Comparison of ENCODE assay signal across 8 cellular contexts in genomic region chr11:93543292-93543977, GRCh38. TPM values are rescaled to one million over a fixed set of nuclear protein-coding genes. Genes with fewer than 3 reads are reported as not detected.
A peak's percentile ranks its signal among the peaks of the same experiment; 100 is the strongest.
DNase-seq lines count a peak whose midpoint lies in the region; ATAC-seq and TF ChIP-seq lines count a peak whose summit lies in the region.

A gene with protein sequence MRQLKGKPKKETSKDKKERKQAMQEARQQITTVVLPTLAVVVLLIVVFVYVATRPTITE (minus strand): TSS chr11:93543391. CDS start chr11:93479189, 64,202 bp downstream.

- CTCF ChIA-PET in Panc1 (lab: Charles Lee) = no interaction called here

- peaks cover 2% of the 10 kb centered on the region; the same call in 1 of the 2 replicates for H3K36me3 ChIP-seq in Panc1 (ENCODE audit: control insufficient read depth, insufficient read depth, low read length)
- H3K36me3 ChIP-seq in esophagus squamous epithelium = no peaks in the 10 kb centered on the region

- H3K4me1 Mint-ChIP-seq in activated T-cell treated with anti-CD3 and anti-CD28 coated beads, Interleukin-2, amount 50 U/mL, for 4 hours (ENCODE audit: low read depth) = peaks cover 25% of the 10 kb centered on the region
- peaks cover 17% of the 10 kb centered on the region for H3K4me1 Mint-ChIP-seq in stimulated activated effector memory CD8-positive, alpha-beta T cell treated with anti-CD3 and anti-CD28 coated beads, Interleukin-12 subunit alpha, Interleukin-12 subunit beta, amount 100 ng/mL, for 72 hours

- H3K4me3 ChIP-seq in Panc1 (ENCODE audit: low read depth in 2 of 2, low read length in 2 of 2) (peak within 1 kb of the TSS; percentile 65 to 91), esophagus squamous epithelium (peak within 1 kb of the TSS; percentile 51 to 88 (median 72))

- peaks cover 18% of the 10 kb centered on the region for H3K27me3 Mint-ChIP-seq in activated T-cell treated with anti-CD3 and anti-CD28 coated beads, Interleukin-2, amount 50 U/mL, for 4 hours (ENCODE audit: low read depth)

- peak; percentile 61 for DNase-seq in DMS79 (lab: John Stamatoyannopoulos, UW)
- DNase-seq in KBM-7 = peak; percentile 85
- DNase-seq in Panc1 (ENCODE audit: low read depth, low spot score) = peak; percentile 35
- DNase-seq in activated T-cell treated with anti-CD3 and anti-CD28 coated beads, Interleukin-2, amount 50 U/mL, for 4 hours = peak; percentile 65
- DNase-seq in esophagus squamous epithelium (lab: John Stamatoyannopoulos, UW) = no peak
- peak; percentile 79 for DNase-seq in myocyte (ENCODE audit: low read depth)
- peak; percentile 40 to 80 for DNase-seq in stimulated activated effector memory CD8-positive, alpha-beta T cell treated with anti-CD3 and anti-CD28 coated beads, Interleukin-12 subunit alpha, Interleukin-12 subunit beta, amount 100 ng/mL, for 72 hours (ENCODE audit: low spot score in 2 of 2)

- WGBS in esophagus squamous epithelium, 2 donors = 8 to 19% methylated on average over 6 to 11 of the region's 59 CpGs

- in situ Hi-C loops in KBM-7 (cut with MboI; ENCODE audit: low pct_unique_long_range_greater_than_20kb, low sequenced_read_pairs) (no loop called here), Panc1 (cut with HindIII; ENCODE audit: low pct_unique_long_range_greater_than_20kb, low sequenced_read_pairs) (no loop called here)

- H3K36me3 Mint-ChIP-seq in activated T-cell treated with anti-CD3 and anti-CD28 coated beads, Interleukin-2, amount 50 U/mL, for 4 hours (ENCODE audit: insufficient read depth) = no peaks in the 10 kb centered on the region
- no peaks in the 10 kb centered on the region for H3K36me3 Mint-ChIP-seq in stimulated activated effector memory CD8-positive, alpha-beta T cell treated with anti-CD3 and anti-CD28 coated beads, Interleukin-12 subunit alpha, Interleukin-12 subunit beta, amount 100 ng/mL, for 72 hours

- peak within 1 kb of the TSS; percentile 88 for H3K4me3 Mint-ChIP-seq in activated T-cell treated with anti-CD3 and anti-CD28 coated beads, Interleukin-2, amount 50 U/mL, for 4 hours
- peak within 1 kb of the TSS; percentile 83 for H3K4me3 Mint-ChIP-seq in stimulated activated effector memory CD8-positive, alpha-beta T cell treated with anti-CD3 and anti-CD28 coated beads, Interleukin-12 subunit alpha, Interleukin-12 subunit beta, amount 100 ng/mL, for 72 hours

- peak in 1 of 4 donors; percentile 48 for TF ChIP-seq POLR2A in esophagus squamous epithelium (IDR thresholded peaks at IDR 0.05)

- no peaks in the 10 kb centered on the region for H3K9me3 Mint-ChIP-seq in activated T-cell treated with anti-CD3 and anti-CD28 coated beads, Interleukin-2, amount 50 U/mL, for 4 hours
- no peaks in the 10 kb centered on the region for H3K9me3 Mint-ChIP-seq in stimulated activated effector memory CD8-positive, alpha-beta T cell treated with anti-CD3 and anti-CD28 coated beads, Interleukin-12 subunit alpha, Interleukin-12 subunit beta, amount 100 ng/mL, for 72 hours

- H3K27ac ChIP-seq in Panc1 (ENCODE audit: low read length) (peak within 1 kb of the TSS; percentile 70), esophagus squamous epithelium (peak within 1 kb of the TSS; percentile 66 to 93 (median 82))

- peaks cover 14% of the 10 kb centered on the region for H3K4me1 ChIP-seq in Panc1 (ENCODE audit: control insufficient read depth, insufficient read depth, low read length)
- H3K4me1 ChIP-seq in esophagus squamous epithelium = peaks cover 8 to 33% (median 9%) of the 10 kb centered on the region in 3 donors

- POLR2A ChIA-PET in Panc1 (lab: Charles Lee) = no interaction called here

- peak within 1 kb of the TSS; percentile 91 for H3K27ac Mint-ChIP-seq in stimulated activated effector memory CD8-positive, alpha-beta T cell treated with anti-CD3 and anti-CD28 coated beads, Interleukin-12 subunit alpha, Interleukin-12 subunit beta, amount 100 ng/mL, for 72 hours

- H3K27me3 ChIP-seq in Panc1 (ENCODE audit: control insufficient read depth, insufficient read depth, low read length) (peaks cover 16% of the 10 kb centered on the region), esophagus squamous epithelium (no peaks in the 10 kb centered on the region)

- no TSS peak for BruUV-seq in Panc1 (replicated peaks; lab: Mats Ljungman, UMichigan)

- TF ChIP-seq CTCF in Panc1 (IDR thresholded peaks at IDR 0.05) = peak; percentile 93
- TF ChIP-seq CTCF in esophagus squamous epithelium (IDR thresholded peaks at IDR 0.05) = peak; percentile 45 to 80 (median 60)

- intact Hi-C loops in Panc1 (cut with micrococcal nuclease; ENCODE audit: unreplicated experiment) (loop anchor here (2.0 to 5.0 kb wide), 2 partner anchors 109 to 309 kb away; no protein-coding TSS in a partner anchor), esophagus squamous epithelium (cut with DNase I) (loop anchor here (5.0 kb wide), 1 partner anchor 306 kb away; no protein-coding TSS in a partner anchor)

- H3K9me3 ChIP-seq in Panc1 (ENCODE audit: control insufficient read depth, insufficient read depth, low read depth, low read length) (no peaks in the 10 kb centered on the region), esophagus squamous epithelium (no peaks in the 10 kb centered on the region)

- peak; percentile 92 for ATAC-seq in GM21737 (IDR thresholded peaks at IDR 0.05; ENCODE audit: unreplicated experiment)
- peak; percentile 97 for ATAC-seq in Panc1
- ATAC-seq in activated T-cell treated with anti-CD3 and anti-CD28 coated beads, Interleukin-2, amount 50 U/mL, for 4 hours = peak; percentile 83
- peak; percentile 76 for ATAC-seq in stimulated activated effector memory CD8-positive, alpha-beta T cell treated with anti-CD3 and anti-CD28 coated beads, Interleukin-12 subunit alpha, Interleukin-12 subunit beta, amount 100 ng/mL, for 72 hours

RNA-seq across cellular contexts. Expression of the gene that starts here (rescaled TPM):
- total RNA-seq in Panc1 (2021; ENCODE audit: unreplicated experiment) (14.1 TPM), esophagus squamous epithelium (10 to 100 TPM in 3 of 4 donors, 1 to 10 TPM in 1; 7.1 to 28.2 (median 13.0) TPM), myocyte (2.2 and 5.6 TPM in 2 replicates)
- polyA plus RNA-seq in Panc1 (2012; ENCODE audit: insufficient read length) = 16.5 TPM
- 10 to 100 TPM in 2 of 3 donors, 1 to 10 TPM in 1; 9.3 to 12.0 (median 11.9) TPM for total RNA-seq in activated T-cell treated with anti-CD3 and anti-CD28 coated beads, Interleukin-2, amount 50 U/mL, for 4 hours
- 24.2 TPM for polyA plus RNA-seq in myocyte (2012)
